In genomic region chr16:87648698-87649487, GRCh38 we compare ENCODE assay signal across 25 cellular contexts. TPM values are rescaled to one million over a fixed set of nuclear protein-coding genes. Genes with fewer than 3 reads are reported as not detected.
"Had no signal": no experiment of that assay in that cellular context is flagged by ENCODE, and none has a peak within 500 bp of the region (broad histone marks: within the 10 kb centered on the region; RNA-seq: fewer than 3 reads in every experiment).

No MANE protein-coding gene starts in this region.

- DNase-seq: effector CD4-positive, alpha-beta T cell; foreskin fibroblast; gastrocnemius medialis; natural killer cell; sigmoid colon; stimulated activated CD4-positive, alpha-beta T cell treated with anti-CD3 and anti-CD28 coated beads, Interleukin-2, amount 100 ng/mL, for 24 hours; stimulated activated CD4-positive, alpha-beta T cell treated with anti-CD3 and anti-CD28 coated beads, Interleukin-4, amount 100 ng/mL, for 24 hours; stimulated activated naive CD4-positive, alpha-beta T cell treated with Interleukin-2 at 50 U/mL for 16 hours; stomach; thyroid gland; trophoblast cell had no signal

- H3K36me3 ChIP-seq: gastrocnemius medialis, prostate gland, sigmoid colon, stomach, thyroid gland, vagina had no signal

- H3K27me3 ChIP-seq: thyroid gland, vagina had no signal

- H3K27ac ChIP-seq: dorsolateral prefrontal cortex, epithelial cell of prostate, gastrocnemius medialis, parathyroid adenoma, prostate gland, sigmoid colon, stomach, thyroid gland, vagina had no signal

- H3K4me3 Mint-ChIP-seq: memory B cell; natural killer cell; neural crest cell; stimulated activated effector memory CD8-positive, alpha-beta T cell treated with anti-CD3 and anti-CD28 coated beads, Interleukin-12 subunit alpha, Interleukin-12 subunit beta, amount 100 ng/mL, for 72 hours had no signal

- H3K4me1 Mint-ChIP-seq: memory B cell, neural crest cell had no signal

- H3K4me3 ChIP-seq: gastrocnemius medialis, lung, prostate gland, sigmoid colon, stomach, thyroid gland, vagina had no signal

- ATAC-seq: esophagus mucosa; gastrocnemius medialis; stimulated activated effector memory CD8-positive, alpha-beta T cell treated with anti-CD3 and anti-CD28 coated beads, Interleukin-12 subunit alpha, Interleukin-12 subunit beta, amount 100 ng/mL, for 72 hours had no signal

- H3K27ac Mint-ChIP-seq: memory B cell; natural killer cell; stimulated activated effector memory CD8-positive, alpha-beta T cell treated with anti-CD3 and anti-CD28 coated beads, Interleukin-12 subunit alpha, Interleukin-12 subunit beta, amount 100 ng/mL, for 72 hours had no signal

- H3K9ac ChIP-seq: parathyroid adenoma had no signal

- H3K9me3 Mint-ChIP-seq: memory B cell; natural killer cell; neural crest cell; stimulated activated effector memory CD8-positive, alpha-beta T cell treated with anti-CD3 and anti-CD28 coated beads, Interleukin-12 subunit alpha, Interleukin-12 subunit beta, amount 100 ng/mL, for 72 hours had no signal

- H3K9me3 ChIP-seq: gastrocnemius medialis, prostate gland, sigmoid colon, thyroid gland, vagina had no signal

- H3K36me3 Mint-ChIP-seq: memory B cell; natural killer cell; stimulated activated effector memory CD8-positive, alpha-beta T cell treated with anti-CD3 and anti-CD28 coated beads, Interleukin-12 subunit alpha, Interleukin-12 subunit beta, amount 100 ng/mL, for 72 hours had no signal

- H2AFZ ChIP-seq: parathyroid adenoma had no signal

- H3K4me1 ChIP-seq: gastrocnemius medialis, parathyroid adenoma, prostate gland, sigmoid colon, stomach, thyroid gland, vagina had no signal

RNA-seq across cellular contexts. Expression of gene JPH3, which starts 46.6 kb away (rescaled TPM):
- total RNA-seq: gastrocnemius medialis, mononuclear cell, natural killer cell, osteoblast, skeletal muscle tissue had no signal
- polyA plus RNA-seq: keratinocyte had no signal
